20 cellular contexts compared by ENCODE assay signal in genomic region chr17:15440347-15440746, GRCh38.
"Had no signal": no experiment of that assay in that cellular context is flagged by ENCODE, and none has a peak within 500 bp of the region (broad histone marks: within the 10 kb centered on the region; RNA-seq: fewer than 3 reads in every experiment).

No MANE protein-coding gene starts in this region.

- H3K79me2 ChIP-seq: parathyroid adenoma had no signal

- H3K4me1 ChIP-seq: colonic mucosa had no signal

- H3K9me3 ChIP-seq: body of pancreas, colonic mucosa, esophagus muscularis mucosa, left ventricle myocardium inferior, neutrophil, thyroid gland, vagina had no signal

- H3K36me3 ChIP-seq: colonic mucosa, esophagus muscularis mucosa, left ventricle myocardium inferior, neutrophil, thyroid gland, vagina had no signal

- DNase-seq: activated B cell treated with CpG ODN at 0.5 μM for 24 hours; activated CD4-positive, alpha-beta T cell treated with anti-CD3 and anti-CD28 coated beads, Interleukin-2, amount 10 ng/mL, durations not matched to agents 24 days and 14 days; activated CD8-positive, alpha-beta memory T cell treated with anti-CD3 and anti-CD28 coated beads, Interleukin-2, amount 50 U/mL, for 4 hours; activated CD8-positive, alpha-beta T cell treated with anti-CD3 and anti-CD28 coated beads, Interleukin-2, amount 10 ng/mL, durations not matched to agents 7 days and 5 days; activated gamma-delta T cell; activated T-cell treated with anti-CD3 and anti-CD28 coated beads, Interleukin-2, amount 50 U/mL, for 72 hours; amniotic stem cell; central memory CD4-positive, alpha-beta T cell; colonic mucosa; hypothalamus; kidney; left ventricle myocardium inferior; natural killer cell; thyroid gland had no signal

- H3K4me3 ChIP-seq: body of pancreas, colonic mucosa, esophagus muscularis mucosa, left ventricle myocardium inferior, thyroid gland, vagina had no signal

- H2AFZ ChIP-seq: parathyroid adenoma had no signal

- H3K27ac ChIP-seq: body of pancreas, colonic mucosa, esophagus muscularis mucosa, neutrophil, parathyroid adenoma, thyroid gland, vagina had no signal

- H3K27me3 ChIP-seq: body of pancreas, colonic mucosa, esophagus muscularis mucosa, neutrophil, thyroid gland, vagina had no signal

- ATAC-seq: activated CD8-positive, alpha-beta T cell treated with anti-CD3 and anti-CD28 coated beads, Interleukin-2, amount 10 ng/mL, durations not matched to agents 7 days and 5 days; activated T-cell treated with anti-CD3 and anti-CD28 coated beads, Interleukin-2, amount 50 U/mL, for 72 hours; body of pancreas; natural killer cell; stimulated activated memory B cell treated with anti-CD40 and anti-IgM and Interleukin-4, amounts not matched to agents 10 μg/mL and 1 μg/mL and 100 μg/mL, for 72 hours had no signal
